In genomic region chr12:121713257-121714155, GRCh38 we compare ENCODE assay signal across 8 cellular contexts. TPM values are rescaled to one million over a fixed set of nuclear protein-coding genes. Genes with fewer than 3 reads are reported as not detected.
DNase-seq lines count a peak whose midpoint lies in the region; ATAC-seq and TF ChIP-seq lines count a peak whose summit lies in the region.

No MANE protein-coding gene starts in this region.

- H3K4me3 Mint-ChIP-seq in immature natural killer cell: peak overlapping the region; percentile 76 to 96 (median 89)

- H3K36me3 ChIP-seq in HUES48 (ENCODE audit: control insufficient read depth, insufficient read depth, low read length) (peaks cover 15% of the 10 kb centered on the region), adrenal gland (replicated peaks in 1 of 2) (no peaks in the 10 kb centered on the region), stomach smooth muscle (ENCODE audit: control insufficient read depth in 2 of 2, insufficient read depth in 2 of 2, low read length in 2 of 2) (peaks cover 0 to 2% of the 10 kb centered on the region in 2 donors)

- intact Hi-C loops in adrenal gland (cut with DNase I): no loop called here

- H3K27ac ChIP-seq in C4-2B (peak overlapping the region; percentile 86), HUES48 (ENCODE audit: low read depth, low read length) (peak overlapping the region; percentile 55), adrenal gland (peak overlapping the region; percentile 1 to 97 (median 81)), stomach smooth muscle (ENCODE audit: low read length) (no peak overlapping the region)

- no peak for TF ChIP-seq CTCF in C4-2B (conservative IDR thresholded peaks at IDR 0.05)
- no peak for TF ChIP-seq CTCF in adrenal gland (IDR thresholded peaks at IDR 0.05)

- H3K9me3 ChIP-seq in HUES48 (ENCODE audit: control insufficient read depth, insufficient read depth, low read length): no peaks in the 10 kb centered on the region
- H3K9me3 ChIP-seq in adrenal gland (replicated peaks in 1 of 3): no peaks in the 10 kb centered on the region
- no peaks in the 10 kb centered on the region for H3K9me3 ChIP-seq in stomach smooth muscle (ENCODE audit: control insufficient read depth in 2 of 2, low read length in 2 of 2)

- TF ChIP-seq POLR2A in adrenal gland (IDR thresholded peaks at IDR 0.05): no peak

- H3K4me3 ChIP-seq in HUES48 (ENCODE audit: low read depth, low read length) (peak overlapping the region; percentile 94), adrenal gland (peak overlapping the region in 3 of 4 donors; percentile 44 to 98 (median 54)), stomach smooth muscle (ENCODE audit: low read length in 2 of 2) (peak overlapping the region; percentile 70 to 94)

- H3K4me1 Mint-ChIP-seq in immature natural killer cell: peaks cover 20 to 23% of the 10 kb centered on the region in 2 donors

- H3K4me1 ChIP-seq in HUES48 (ENCODE audit: control insufficient read depth, insufficient read depth, low read length): peaks cover 7% of the 10 kb centered on the region
- peaks cover 11 to 33% of the 10 kb centered on the region in 2 donors for H3K4me1 ChIP-seq in adrenal gland (replicated peaks in 1 of 2)
- peaks cover 26% of the 10 kb centered on the region for H3K4me1 ChIP-seq in stomach smooth muscle (ENCODE audit: control insufficient read depth, insufficient read depth, low read length)

- H3K27me3 ChIP-seq in HUES48 (ENCODE audit: control insufficient read depth, insufficient read depth, low read length) (no peaks in the 10 kb centered on the region), adrenal gland (no peaks in the 10 kb centered on the region), stomach smooth muscle (ENCODE audit: control insufficient read depth in 1 of 2, insufficient read depth in 2 of 2, low read length in 2 of 2) (no peaks in the 10 kb centered on the region)

- H3K27me3 Mint-ChIP-seq in immature natural killer cell (ENCODE audit: low read depth in 3 of 3): peaks cover 0 to 5% (median 4%) of the 10 kb centered on the region in 3 donors

- peaks cover 0 to 6% (median 0%) of the 10 kb centered on the region in 3 donors for H3K36me3 Mint-ChIP-seq in immature natural killer cell

- no peak for ATAC-seq in GM18517 (IDR thresholded peaks at IDR 0.05; ENCODE audit: unreplicated experiment)

- peak overlapping the region; percentile 66; the same call in 1 of the 2 replicates for H3K9ac ChIP-seq in HUES48 (ENCODE audit: low read depth, low read length)
- peak overlapping the region; percentile 62 to 74 for H3K9ac ChIP-seq in stomach smooth muscle (ENCODE audit: low read length in 2 of 2)

- H3K9me3 Mint-ChIP-seq in immature natural killer cell: no peaks in the 10 kb centered on the region

- DNase-seq in adrenal gland: peak; percentile 18 to 62 (median 41)
- DNase-seq in immature natural killer cell: no peak
- DNase-seq in epidermal melanocyte (ENCODE audit: insufficient read length, low spot score): no peak
- DNase-seq in iPS-NIHi7 (ENCODE audit: extremely low spot score): no peak

- WGBS in adrenal gland, 4 donors: 23 to 39% (median 33%) methylated on average over 5 to 20 of the region's 20 CpGs

- peak overlapping the region in 5 of 6 donors; percentile 16 to 83 (median 58) for H3K27ac Mint-ChIP-seq in immature natural killer cell

RNA-seq across cellular contexts. Expression of gene TMEM120B, which starts 1.0 kb away (rescaled TPM):
- 10 to 100 TPM in 3 of 8 donors, 1 to 10 TPM in 5; 4.6 to 18.6 (median 8.4) TPM for total RNA-seq in adrenal gland
- polyA plus RNA-seq in adrenal gland (10 to 100 TPM in 2 of 3 donors, 1 to 10 TPM in 1; 7.7 to 19.7 (median 11.7) TPM), immature natural killer cell (1 to 10 TPM; 1.8 to 4.0 (median 3.1) TPM)

RNA-seq across cellular contexts. Expression of gene MORN3, which starts 44.1 kb away (rescaled TPM):
- total RNA-seq in adrenal gland: under 1 TPM in 3 of 8 donors, not detected in 5; 0.25 to 0.41 (median 0.29) TPM
- polyA plus RNA-seq in adrenal gland: under 1 TPM; 0.05 to 0.32 (median 0.24) TPM
- 1 to 10 TPM; 1.4 to 3.4 (median 2.0) TPM for polyA plus RNA-seq in immature natural killer cell

Comparison
In these comparisons a context has a peak if more than half of its experiments do, and no peak if none do; other contexts are left out.
1. DNase-seq: peak in adrenal gland (7 of 7); none in immature natural killer cell (0 of 3), epidermal melanocyte (single experiment) and iPS-NIHi7 (single experiment).
2. Peak in every context shown above with its lines, with median percentiles within 50 percentile points of each other: H3K4me3 ChIP-seq.